Comparison of ENCODE assay signal across 1 cellular context in the genomic region with DNA sequence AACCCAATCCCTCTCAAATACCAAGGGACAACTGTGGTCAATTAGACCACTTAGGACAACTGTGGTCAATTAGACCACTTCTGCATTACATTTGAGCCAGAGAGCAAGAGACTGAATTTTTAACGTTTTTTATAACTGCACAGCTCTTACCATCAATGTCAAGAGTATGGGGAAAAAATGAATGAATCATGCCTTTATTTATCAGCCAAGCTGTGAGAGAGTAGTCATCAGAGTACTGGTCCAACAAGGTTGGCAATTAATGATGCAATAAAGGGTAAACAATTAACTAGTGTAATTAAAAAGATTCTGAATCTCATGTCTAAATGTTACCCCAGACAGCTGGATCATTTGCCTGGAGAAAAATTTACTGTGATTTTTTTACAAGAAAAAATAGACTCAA.
TF ChIP-seq lines count a peak whose summit lies in the region.

No MANE protein-coding gene starts in this region.

TF ChIP-seq in IMR-90, 13 proteins besides CTCF, POLR2A, EP300 and RAD21:
- TF ChIP-seq USF2 (IDR thresholded peaks at IDR 0.05; ENCODE audit: low read depth, low read length) (no peak), MXI1 (IDR thresholded peaks at IDR 0.05; ENCODE audit: borderline replicate concordance, low read depth, low read length) (no peak), CEBPB (IDR thresholded peaks at IDR 0.05; ENCODE audit: low read depth, low read length) (peak; percentile 85), FOS (IDR thresholded peaks at IDR 0.05; ENCODE audit: low read depth, low read length) (0 out of 2 replicates have a peak, but pooled peaks have one; percentile 22)
